18 cellular contexts compared by ENCODE assay signal in genomic region chr1:191886977-191887376, GRCh38.
DNase-seq lines count a peak whose midpoint lies in the region; ATAC-seq and TF ChIP-seq lines count a peak whose summit lies in the region.
"Had no signal": no experiment of that assay in that cellular context is flagged by ENCODE, and none has a peak within 500 bp of the region (broad histone marks: within the 10 kb centered on the region; RNA-seq: fewer than 3 reads in every experiment).

No MANE protein-coding gene starts in this region.

- peak; percentile 76 for ATAC-seq in GM18505 (IDR thresholded peaks at IDR 0.05; ENCODE audit: unreplicated experiment)
- ATAC-seq in GM21529 (IDR thresholded peaks at IDR 0.05; ENCODE audit: unreplicated experiment): peak; percentile 58
- peak; percentile 61 for ATAC-seq in HG03342 (IDR thresholded peaks at IDR 0.05; ENCODE audit: unreplicated experiment)
- no peak for ATAC-seq in GM19023 (IDR thresholded peaks at IDR 0.05; ENCODE audit: unreplicated experiment)
- ATAC-seq: gastroesophageal sphincter had no signal

- DNase-seq in dermis blood vessel endothelial cell (peak; percentile 12), NCI-H748 (lab: John Stamatoyannopoulos, UW; ENCODE audit: unreplicated experiment) (no peak), occipital lobe (lab: John Stamatoyannopoulos, UW) (no peak), C1 segment of cervical spinal cord (lab: John Stamatoyannopoulos, UW) (no peak)
- DNase-seq: activated CD4-positive, alpha-beta T cell treated with anti-CD3 and anti-CD28 coated beads, Interleukin-2, amount 50 U/mL, for 4 hours; activated naive CD4-positive, alpha-beta T cell treated with anti-CD3 and anti-CD28 coated beads, Interleukin-2, amount 50 U/mL, for 16 hours; activated T-cell treated with anti-CD3 and anti-CD28 coated beads, Interleukin-2, amount 50 U/mL, for 24 hours; colonic mucosa; HFFc6; left ventricle myocardium inferior; NCI-H2029; NCI-H510A treated with DMSO at 0.1 percent for 48 hours; SK-N-SH had no signal

- no peak for TF ChIP-seq POLR2A in GM18505 (IDR thresholded peaks at IDR 0.05; ENCODE audit: borderline replicate concordance, extremely low read depth, insufficient read depth, insufficient read length)
